In genomic region chr9:29213374-29214161, GRCh38 we compare ENCODE assay signal across 9 cellular contexts. TPM values are rescaled to one million over a fixed set of nuclear protein-coding genes. Genes with fewer than 3 reads are reported as not detected.
DNase-seq lines count a peak whose midpoint lies in the region; ATAC-seq and TF ChIP-seq lines count a peak whose summit lies in the region.
"Had no signal": no experiment of that assay in that cellular context is flagged by ENCODE, and none has a peak within 500 bp of the region (broad histone marks: within the 10 kb centered on the region; RNA-seq: fewer than 3 reads in every experiment).

Gene LINGO2 (minus strand): TSS chr9:29213601.

- no peaks in the 10 kb centered on the region for H3K27me3 ChIP-seq in SJCRH30

- H3K4me3 ChIP-seq in SJCRH30: peak within 1 kb of the TSS; percentile 69

- H3K9me3 Mint-ChIP-seq in progenitor cell of endocrine pancreas (ENCODE audit: low read depth): no peaks in the 10 kb centered on the region

- peaks cover 29% of the 10 kb centered on the region for H3K4me1 Mint-ChIP-seq in progenitor cell of endocrine pancreas (ENCODE audit: low read depth)

- no peak for TF ChIP-seq CTCF in progenitor cell of endocrine pancreas (IDR thresholded peaks at IDR 0.05; ENCODE audit: unreplicated experiment)

- H3K36me3 Mint-ChIP-seq in progenitor cell of endocrine pancreas (ENCODE audit: insufficient read depth): no peaks in the 10 kb centered on the region

- DNase-seq in NCI-H82 (lab: John Stamatoyannopoulos, UW) (peak; percentile 73), NCI-H82 treated with DMSO at 0.1 percent for 48 hours (lab: John Stamatoyannopoulos, UW; ENCODE audit: unreplicated experiment) (no peak), SJCRH30 (peak; percentile 43 to 66), glomerular visceral epithelial cell (ENCODE audit: extremely low spot score) (peak; percentile 69), progenitor cell of endocrine pancreas (ENCODE audit: low spot score, unreplicated experiment) (peak; percentile 25)

- no peaks in the 10 kb centered on the region for H3K4me1 ChIP-seq in SJCRH30

- H3K27ac Mint-ChIP-seq in progenitor cell of endocrine pancreas: peak within 1 kb of the TSS; percentile 89

- H3K36me3 ChIP-seq in SJCRH30: no peaks in the 10 kb centered on the region

- peaks cover 71% of the 10 kb centered on the region for H3K27me3 Mint-ChIP-seq in progenitor cell of endocrine pancreas

- H3K27ac ChIP-seq in SJCRH30: no peak within 1 kb of the TSS
- H3K27ac ChIP-seq: C4-2B had no signal

- peak within 1 kb of the TSS; percentile 94 for H3K4me3 Mint-ChIP-seq in progenitor cell of endocrine pancreas (ENCODE audit: low read depth)

- no peak for ATAC-seq in GM21737 (IDR thresholded peaks at IDR 0.05; ENCODE audit: unreplicated experiment)
- no peak for ATAC-seq in GM19035 (IDR thresholded peaks at IDR 0.05; ENCODE audit: unreplicated experiment)
- ATAC-seq in HG03097 (IDR thresholded peaks at IDR 0.05; ENCODE audit: low FRiP score, unreplicated experiment): no peak

- H3K9me3 ChIP-seq in SJCRH30 (replicated peaks): no peaks in the 10 kb centered on the region

RNA-seq across cellular contexts. Expression of gene LINGO2, which starts in this region (rescaled TPM):
- 4.1 and 5.5 TPM in 2 replicates for total RNA-seq in SJCRH30 (2014; rRNA removed; shearing (Covaris generic))
- 1.7 and 2.2 TPM in 2 replicates for total RNA-seq in progenitor cell of endocrine pancreas
